1 cellular context compared by ENCODE assay signal in the genomic region with DNA sequence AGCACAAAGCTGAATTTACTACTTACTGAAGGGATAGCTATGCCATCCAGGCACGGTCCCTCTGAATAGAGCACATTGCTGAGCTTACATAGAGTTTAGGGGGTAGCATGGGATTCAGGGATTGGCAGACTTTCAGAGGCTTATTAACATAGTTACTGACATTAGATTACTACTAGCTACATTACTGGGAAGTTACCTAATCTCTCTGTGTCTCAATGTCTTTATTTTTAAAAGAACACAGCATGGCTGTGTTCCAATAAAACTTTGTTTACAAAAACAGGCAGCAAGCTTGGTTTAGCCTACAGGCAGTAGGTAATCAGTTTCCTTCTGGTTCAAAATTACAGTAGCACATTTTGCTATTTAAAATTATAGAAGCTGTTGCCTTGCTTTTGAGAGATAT.
TF ChIP-seq lines count a peak whose summit lies in the region.

No MANE protein-coding gene starts in this region.

TF ChIP-seq in HepG2, 621 proteins besides CTCF, POLR2A, EP300 and RAD21 (continued from another document):
- TF ChIP-seq, protein P1, sequence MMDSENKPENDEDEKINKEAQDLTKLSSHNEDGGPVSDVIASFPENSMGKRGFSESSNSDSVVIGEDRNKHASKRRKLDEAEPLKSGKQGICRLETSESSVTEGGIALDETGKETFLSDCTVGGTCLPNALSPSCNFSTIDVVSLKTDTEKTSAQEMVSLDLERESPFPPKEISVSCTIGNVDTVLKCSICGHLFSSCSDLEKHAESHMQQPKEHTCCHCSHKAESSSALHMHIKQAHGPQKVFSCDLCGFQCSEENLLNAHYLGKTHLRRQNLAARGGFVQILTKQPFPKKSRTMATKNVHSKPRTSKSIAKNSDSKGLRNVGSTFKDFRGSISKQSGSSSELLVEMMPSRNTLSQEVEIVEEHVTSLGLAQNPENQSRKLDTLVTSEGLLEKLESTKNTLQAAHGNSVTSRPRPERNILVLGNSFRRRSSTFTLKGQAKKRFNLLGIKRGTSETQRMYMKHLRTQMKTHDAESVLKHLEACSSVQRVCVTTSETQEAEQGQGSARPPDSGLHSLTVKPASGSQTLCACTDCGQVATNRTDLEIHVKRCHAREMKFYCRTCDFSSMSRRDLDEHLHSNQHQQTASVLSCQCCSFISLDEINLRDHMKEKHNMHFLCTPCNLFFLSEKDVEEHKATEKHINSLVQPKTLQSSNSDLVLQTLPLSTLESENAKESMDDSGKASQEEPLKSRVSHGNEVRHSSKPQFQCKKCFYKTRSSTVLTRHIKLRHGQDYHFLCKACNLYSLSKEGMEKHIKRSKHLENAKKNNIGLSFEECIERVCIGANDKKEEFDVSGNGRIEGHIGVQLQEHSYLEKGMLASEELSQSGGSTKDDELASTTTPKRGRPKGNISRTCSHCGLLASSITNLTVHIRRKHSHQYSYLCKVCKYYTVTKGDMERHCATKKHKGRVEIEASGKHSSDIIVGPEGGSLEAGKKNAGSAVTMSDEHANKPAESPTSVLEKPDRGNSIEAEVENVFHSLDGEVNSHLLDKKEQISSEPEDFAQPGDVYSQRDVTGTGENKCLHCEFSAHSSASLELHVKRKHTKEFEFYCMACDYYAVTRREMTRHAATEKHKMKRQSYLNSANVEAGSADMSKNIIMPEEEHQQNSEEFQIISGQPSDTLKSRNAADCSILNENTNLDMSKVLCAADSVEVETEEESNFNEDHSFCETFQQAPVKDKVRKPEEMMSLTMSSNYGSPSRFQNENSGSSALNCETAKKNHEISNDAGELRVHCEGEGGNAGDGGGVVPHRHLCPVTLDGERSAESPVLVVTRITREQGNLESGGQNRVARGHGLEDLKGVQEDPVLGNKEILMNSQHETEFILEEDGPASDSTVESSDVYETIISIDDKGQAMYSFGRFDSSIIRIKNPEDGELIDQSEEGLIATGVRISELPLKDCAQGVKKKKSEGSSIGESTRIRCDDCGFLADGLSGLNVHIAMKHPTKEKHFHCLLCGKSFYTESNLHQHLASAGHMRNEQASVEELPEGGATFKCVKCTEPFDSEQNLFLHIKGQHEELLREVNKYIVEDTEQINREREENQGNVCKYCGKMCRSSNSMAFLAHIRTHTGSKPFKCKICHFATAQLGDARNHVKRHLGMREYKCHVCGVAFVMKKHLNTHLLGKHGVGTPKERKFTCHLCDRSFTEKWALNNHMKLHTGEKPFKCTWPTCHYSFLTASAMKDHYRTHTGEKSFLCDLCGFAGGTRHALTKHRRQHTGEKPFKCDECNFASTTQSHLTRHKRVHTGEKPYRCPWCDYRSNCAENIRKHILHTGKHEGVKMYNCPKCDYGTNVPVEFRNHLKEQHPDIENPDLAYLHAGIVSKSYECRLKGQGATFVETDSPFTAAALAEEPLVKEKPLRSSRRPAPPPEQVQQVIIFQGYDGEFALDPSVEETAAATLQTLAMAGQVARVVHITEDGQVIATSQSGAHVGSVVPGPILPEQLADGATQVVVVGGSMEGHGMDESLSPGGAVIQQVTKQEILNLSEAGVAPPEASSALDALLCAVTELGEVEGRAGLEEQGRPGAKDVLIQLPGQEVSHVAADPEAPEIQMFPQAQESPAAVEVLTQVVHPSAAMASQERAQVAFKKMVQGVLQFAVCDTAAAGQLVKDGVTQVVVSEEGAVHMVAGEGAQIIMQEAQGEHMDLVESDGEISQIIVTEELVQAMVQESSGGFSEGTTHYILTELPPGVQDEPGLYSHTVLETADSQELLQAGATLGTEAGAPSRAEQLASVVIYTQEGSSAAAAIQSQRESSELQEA (CRISPR knock-in tag; IDR thresholded peaks at IDR 0.05; ENCODE audit: not compliant biosample characterization), result no peak
- TF ChIP-seq ZMYM4 (CRISPR knock-in tag; IDR thresholded peaks at IDR 0.05) (no peak), ZNF296 (CRISPR knock-in tag; conservative IDR thresholded peaks at IDR 0.05) (no peak), NFYC (CRISPR knock-in tag; IDR thresholded peaks at IDR 0.05) (no peak), ZNF335 (CRISPR knock-in tag; IDR thresholded peaks at IDR 0.05) (no peak), SNRNP70 (IDR thresholded peaks at IDR 0.05; ENCODE audit: low read depth, low read length) (no peak), SP140L (CRISPR knock-in tag; IDR thresholded peaks at IDR 0.05; ENCODE audit: borderline replicate concordance) (no peak), ZNF530 (CRISPR knock-in tag; IDR thresholded peaks at IDR 0.05; ENCODE audit: low read depth) (no peak)
- TF ChIP-seq, protein P2, sequence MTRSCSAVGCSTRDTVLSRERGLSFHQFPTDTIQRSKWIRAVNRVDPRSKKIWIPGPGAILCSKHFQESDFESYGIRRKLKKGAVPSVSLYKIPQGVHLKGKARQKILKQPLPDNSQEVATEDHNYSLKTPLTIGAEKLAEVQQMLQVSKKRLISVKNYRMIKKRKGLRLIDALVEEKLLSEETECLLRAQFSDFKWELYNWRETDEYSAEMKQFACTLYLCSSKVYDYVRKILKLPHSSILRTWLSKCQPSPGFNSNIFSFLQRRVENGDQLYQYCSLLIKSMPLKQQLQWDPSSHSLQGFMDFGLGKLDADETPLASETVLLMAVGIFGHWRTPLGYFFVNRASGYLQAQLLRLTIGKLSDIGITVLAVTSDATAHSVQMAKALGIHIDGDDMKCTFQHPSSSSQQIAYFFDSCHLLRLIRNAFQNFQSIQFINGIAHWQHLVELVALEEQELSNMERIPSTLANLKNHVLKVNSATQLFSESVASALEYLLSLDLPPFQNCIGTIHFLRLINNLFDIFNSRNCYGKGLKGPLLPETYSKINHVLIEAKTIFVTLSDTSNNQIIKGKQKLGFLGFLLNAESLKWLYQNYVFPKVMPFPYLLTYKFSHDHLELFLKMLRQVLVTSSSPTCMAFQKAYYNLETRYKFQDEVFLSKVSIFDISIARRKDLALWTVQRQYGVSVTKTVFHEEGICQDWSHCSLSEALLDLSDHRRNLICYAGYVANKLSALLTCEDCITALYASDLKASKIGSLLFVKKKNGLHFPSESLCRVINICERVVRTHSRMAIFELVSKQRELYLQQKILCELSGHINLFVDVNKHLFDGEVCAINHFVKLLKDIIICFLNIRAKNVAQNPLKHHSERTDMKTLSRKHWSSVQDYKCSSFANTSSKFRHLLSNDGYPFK (CRISPR knock-in tag; IDR thresholded peaks at IDR 0.05; ENCODE audit: borderline replicate concordance), result no peak
